ENCODE assay signal across 8 cellular contexts in genomic region chr5:82356808-82357671, GRCh38.
DNase-seq lines count a peak whose midpoint lies in the region; ATAC-seq and TF ChIP-seq lines count a peak whose summit lies in the region.

No MANE protein-coding gene starts in this region.

- no peak for TF ChIP-seq CTCF in ascending aorta (IDR thresholded peaks at IDR 0.05)

- ATAC-seq in HG03039 (IDR thresholded peaks at IDR 0.05; ENCODE audit: unreplicated experiment) (peak; percentile 44), GM21526 (IDR thresholded peaks at IDR 0.05; ENCODE audit: low FRiP score, unreplicated experiment) (no peak)

- intact Hi-C loops in ascending aorta (cut with DNase I): loop anchor here (2.0 to 10.0 kb wide), 3 partner anchors 40 to 1205 kb away; no protein-coding TSS in a partner anchor

- peaks cover 0 to 29% of the 10 kb centered on the region in 2 donors for H3K4me1 ChIP-seq in ascending aorta

- H3K4me3 ChIP-seq in ascending aorta: no peak overlapping the region

- H3K27me3 ChIP-seq in ascending aorta: no peaks in the 10 kb centered on the region

- no peaks in the 10 kb centered on the region for H3K36me3 ChIP-seq in ascending aorta

- peak overlapping the region; percentile 78 to 84 for H3K27ac ChIP-seq in ascending aorta

- DNase-seq in EH (ENCODE audit: low read depth) (peak; percentile 91), T-helper 22 cell (ENCODE audit: low read depth) (peak; percentile 81), ascending aorta (ENCODE audit: low spot score in 2 of 2) (peak; percentile 33 to 94), left kidney (ENCODE audit: low read depth, low spot score) (peak; percentile 51), NCI-H2171 treated with DMSO at 0.1 percent for 48 hours (lab: John Stamatoyannopoulos, UW) (no peak)
- peak; percentile 49 to 72 for DNase-seq in stimulated activated CD8-positive, alpha-beta memory T cell treated with anti-CD3 and anti-CD28 coated beads, Interleukin-15, amount 100 ng/mL, for 48 hours (ENCODE audit: low read depth in 2 of 2)

- H3K9me3 ChIP-seq in ascending aorta: no peaks in the 10 kb centered on the region
